2 cellular contexts compared by ENCODE assay signal in genomic region chr1:115647000-115647399, GRCh38.
TF ChIP-seq lines count a peak whose summit lies in the region.

No MANE protein-coding gene starts in this region.

TF ChIP-seq in liver, 16 proteins besides CTCF, POLR2A, EP300 and RAD21:
- no peak for TF ChIP-seq HNF4A (conservative IDR thresholded peaks at IDR 0.05)
- TF ChIP-seq NR2F2 (IDR thresholded peaks at IDR 0.05) = peak; percentile 62

TF ChIP-seq in HepG2, 621 proteins besides CTCF, POLR2A, EP300 and RAD21:
- TF ChIP-seq ZNF230 (CRISPR knock-in tag; IDR thresholded peaks at IDR 0.05) = no peak
- no peak for TF ChIP-seq GMEB1 (CRISPR knock-in tag; IDR thresholded peaks at IDR 0.05; ENCODE audit: borderline replicate concordance)
- TF ChIP-seq RXRA (CRISPR knock-in tag; IDR thresholded peaks at IDR 0.05) = no peak
- TF ChIP-seq CBX2 (IDR thresholded peaks at IDR 0.05; ENCODE audit: low read depth, low read length) = no peak
- no peak for TF ChIP-seq CBX2 (CRISPR knock-in tag; IDR thresholded peaks at IDR 0.05; ENCODE audit: low read depth)
- no peak for TF ChIP-seq LCORL (IDR thresholded peaks at IDR 0.05)
- no peak for TF ChIP-seq LCORL (CRISPR knock-in tag; IDR thresholded peaks at IDR 0.05)
- TF ChIP-seq ZMYM2 (CRISPR knock-in tag; IDR thresholded peaks at IDR 0.05) = no peak
- no peak for TF ChIP-seq ZNF768 (CRISPR knock-in tag; IDR thresholded peaks at IDR 0.05)
- no peak for TF ChIP-seq GTF3A (CRISPR knock-in tag; conservative IDR thresholded peaks at IDR 0.05)
- TF ChIP-seq ZSCAN22 (CRISPR knock-in tag; IDR thresholded peaks at IDR 0.05) = no peak
- no peak for TF ChIP-seq ZBTB43 (CRISPR knock-in tag; conservative IDR thresholded peaks at IDR 0.05)
- TF ChIP-seq, protein P1, sequence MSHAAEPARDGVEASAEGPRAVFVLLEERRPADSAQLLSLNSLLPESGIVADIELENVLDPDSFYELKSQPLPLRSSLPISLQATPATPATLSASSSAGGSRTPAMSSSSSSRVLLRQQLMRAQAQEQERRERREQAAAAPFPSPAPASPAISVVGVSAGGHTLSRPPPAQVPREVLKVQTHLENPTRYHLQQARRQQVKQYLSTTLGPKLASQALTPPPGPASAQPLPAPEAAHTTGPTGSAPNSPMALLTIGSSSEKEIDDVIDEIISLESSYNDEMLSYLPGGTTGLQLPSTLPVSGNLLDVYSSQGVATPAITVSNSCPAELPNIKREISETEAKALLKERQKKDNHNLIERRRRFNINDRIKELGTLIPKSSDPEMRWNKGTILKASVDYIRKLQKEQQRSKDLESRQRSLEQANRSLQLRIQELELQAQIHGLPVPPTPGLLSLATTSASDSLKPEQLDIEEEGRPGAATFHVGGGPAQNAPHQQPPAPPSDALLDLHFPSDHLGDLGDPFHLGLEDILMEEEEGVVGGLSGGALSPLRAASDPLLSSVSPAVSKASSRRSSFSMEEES (CRISPR knock-in tag; IDR thresholded peaks at IDR 0.05) = no peak
TF ChIP-seq in HepG2: peak in this region for 0.
